ENCODE assay signal across 10 cellular contexts in genomic region chr17:27532269-27533067, GRCh38.
DNase-seq lines count a peak whose midpoint lies in the region; ATAC-seq and TF ChIP-seq lines count a peak whose summit lies in the region.
"Had no signal": no experiment of that assay in that cellular context is flagged by ENCODE, and none has a peak within 500 bp of the region (broad histone marks: within the 10 kb centered on the region; RNA-seq: fewer than 3 reads in every experiment).

No MANE protein-coding gene starts in this region.

- H3K36me3 ChIP-seq in breast epithelium (no peaks in the 10 kb centered on the region), mesenchymal stem cell (ENCODE audit: control insufficient read depth in 1 of 2, insufficient read depth in 2 of 2, low read depth in 1 of 2, low read length in 2 of 2) (no peaks in the 10 kb centered on the region), aorta (ENCODE audit: control insufficient read depth in 1 of 2, insufficient read depth in 2 of 2, low read length in 1 of 2) (no peaks in the 10 kb centered on the region)
- H3K36me3 ChIP-seq: BE2C had no signal

- peak overlapping the region; percentile 6 for H2BK15ac ChIP-seq in mesenchymal stem cell (ENCODE audit: low read depth, poor library complexity, severe bottlenecking)

- H3K27ac ChIP-seq in breast epithelium (no peak overlapping the region), cingulate gyrus (ENCODE audit: low read depth, low read length) (peak overlapping the region; percentile 66), mesenchymal stem cell (ENCODE audit: low read length, poor library complexity, severe bottlenecking) (peak overlapping the region; percentile 49), aorta (ENCODE audit: low read depth in 1 of 2, low read length in 2 of 2) (no peak overlapping the region)

- H3K9me3 ChIP-seq in breast epithelium: no peaks in the 10 kb centered on the region
- H3K9me3 ChIP-seq in mesenchymal stem cell (ENCODE audit: control insufficient read depth, low read length): no peaks in the 10 kb centered on the region
- H3K9me3 ChIP-seq in aorta (ENCODE audit: control insufficient read depth, low read length): no peaks in the 10 kb centered on the region
- H3K9me3 ChIP-seq: BE2C had no signal

- no peak overlapping the region for H3K27ac Mint-ChIP-seq in MCF 10A (ENCODE audit: low read depth, unreplicated experiment)

- no peak overlapping the region for H3K9ac ChIP-seq in mesenchymal stem cell (ENCODE audit: low read length)

- H4K91ac ChIP-seq in mesenchymal stem cell (ENCODE audit: low read length): peak overlapping the region; percentile 55

- H3K14ac ChIP-seq in mesenchymal stem cell (ENCODE audit: low read length in 2 of 2): no peak overlapping the region

- H3K18ac ChIP-seq in mesenchymal stem cell (ENCODE audit: low read depth in 1 of 2, low read length in 2 of 2): peak overlapping the region; percentile 52 to 57

- H2AK5ac ChIP-seq in mesenchymal stem cell (ENCODE audit: low read length, severe bottlenecking): peak overlapping the region; percentile 57

- no TSS peak for BruUV-seq in MCF 10A (replicated peaks; lab: Mats Ljungman, UMichigan)

- H2BK12ac ChIP-seq in mesenchymal stem cell (ENCODE audit: low read length in 2 of 2): peak overlapping the region; percentile 12 to 17

- H3K4me2 ChIP-seq in mesenchymal stem cell (ENCODE audit: low read length, poor library complexity, severe bottlenecking): no peak overlapping the region

- no peak overlapping the region for H3K4me3 Mint-ChIP-seq in MCF 10A (ENCODE audit: unreplicated experiment)

- no peak for TF ChIP-seq POLR2A in breast epithelium (IDR thresholded peaks at IDR 0.05)

- DNase-seq in MCF 10A (ENCODE audit: unreplicated experiment): peak; percentile 70
- no peak for DNase-seq in breast epithelium (ENCODE audit: low spot score in 2 of 2)
- peak; percentile 97 for DNase-seq in mesenchymal stem cell
- DNase-seq in aorta: peak in 1 of 2 donors; percentile 76
- no peak for DNase-seq in NCI-H2081 (lab: John Stamatoyannopoulos, UW)
- no peak for DNase-seq in NCI-H2196 treated with DMSO at 0.1 percent for 48 hours (lab: John Stamatoyannopoulos, UW; ENCODE audit: unreplicated experiment)
- DNase-seq: BE2C, NCI-H146 had no signal

- WGBS in mesenchymal stem cell: 79% methylated on average over 20 of the region's 20 CpGs
- 90 to 91% methylated on average over 20 of the region's 20 CpGs for WGBS in aorta, 2 donors

- ATAC-seq in aorta (ENCODE audit: low FRiP score): peak; percentile 28
- no peak for ATAC-seq in GM21515 (IDR thresholded peaks at IDR 0.05; ENCODE audit: unreplicated experiment)

- no peak overlapping the region for H3K23ac ChIP-seq in mesenchymal stem cell (ENCODE audit: low read length in 2 of 2)

- H3K4me1 ChIP-seq in breast epithelium (no peaks in the 10 kb centered on the region), mesenchymal stem cell (ENCODE audit: control insufficient read depth, insufficient read depth, low read depth, low read length) (peaks cover 46% of the 10 kb centered on the region), aorta (ENCODE audit: control insufficient read depth in 1 of 2, insufficient read depth in 2 of 2, low read length in 2 of 2) (no peaks in the 10 kb centered on the region)
- H3K4me1 ChIP-seq: BE2C had no signal

- POLR2A ChIA-PET in MCF 10A (lab: Yijun Ruan, JAX): no interaction called here

- H3K27me3 Mint-ChIP-seq in MCF 10A (ENCODE audit: insufficient read depth, unreplicated experiment): no peaks in the 10 kb centered on the region

- peaks cover 24% of the 10 kb centered on the region for H3K4me1 Mint-ChIP-seq in MCF 10A (ENCODE audit: insufficient read depth, unreplicated experiment)

- CTCF ChIA-PET in MCF 10A (lab: Yijun Ruan, JAX): interaction anchor here (0.5 to 2.7 kb wide), 4 partner anchors 67 to 365 kb away, joined by 3 to 7 read pairs (median 4); no protein-coding TSS in a partner anchor

- no peaks in the 10 kb centered on the region for H3K9me3 Mint-ChIP-seq in MCF 10A (ENCODE audit: unreplicated experiment)

- peak overlapping the region in 1 of 2 experiments; percentile 4 for H3K4ac ChIP-seq in mesenchymal stem cell (ENCODE audit: low read depth in 1 of 2, low read length in 2 of 2)

- no peaks in the 10 kb centered on the region for H3K27me3 ChIP-seq in breast epithelium
- H3K27me3 ChIP-seq in mesenchymal stem cell (ENCODE audit: control insufficient read depth in 1 of 2, insufficient read depth in 1 of 2, low read length in 2 of 2): no peaks in the 10 kb centered on the region
- H3K27me3 ChIP-seq in aorta (ENCODE audit: control insufficient read depth in 1 of 2, insufficient read depth in 2 of 2, low read length in 1 of 2): no peaks in the 10 kb centered on the region
- H3K27me3 ChIP-seq: BE2C had no signal

- H4K8ac ChIP-seq in mesenchymal stem cell (ENCODE audit: low read length): peak overlapping the region; percentile 10

- intact Hi-C loops in MCF 10A (cut with micrococcal nuclease) (no loop called here), breast epithelium (cut with DNase I; ENCODE audit: low total_unique reads) (no loop called here), aorta (cut with DNase I) (no loop called here)

- no peak overlapping the region for H2AFZ ChIP-seq in mesenchymal stem cell (ENCODE audit: low read depth, low read length)

- H2BK120ac ChIP-seq in mesenchymal stem cell (ENCODE audit: low read depth, low read length): peak overlapping the region; percentile 21

- H3K36me3 Mint-ChIP-seq in MCF 10A (ENCODE audit: insufficient read depth, unreplicated experiment): no peaks in the 10 kb centered on the region

- no peak for TF ChIP-seq CTCF in MCF 10A (IDR thresholded peaks at IDR 0.05; ENCODE audit: unreplicated experiment)
- no peak for TF ChIP-seq CTCF in breast epithelium (IDR thresholded peaks at IDR 0.05)

- H3K4me3 ChIP-seq in breast epithelium (no peak overlapping the region), mesenchymal stem cell (ENCODE audit: insufficient read depth in 1 of 2, low read depth in 1 of 2, low read length in 2 of 2) (no peak overlapping the region), aorta (ENCODE audit: low read length in 2 of 2) (no peak overlapping the region)

- H3K79me1 ChIP-seq in mesenchymal stem cell (replicated peaks; ENCODE audit: low read length, poor library complexity, severe bottlenecking): peaks cover 23% of the 10 kb centered on the region

- no peak overlapping the region for H2BK5ac ChIP-seq in mesenchymal stem cell (ENCODE audit: low read depth, low read length, poor library complexity, severe bottlenecking)

Comparison
In these comparisons a context has a peak if more than half of its experiments do, and no peak if none do; other contexts are left out.
1. DNase-seq: peak in MCF 10A (single experiment) and mesenchymal stem cell (single experiment); none in breast epithelium (0 of 2), NCI-H2081 (0 of 2) and NCI-H2196 treated with DMSO at 0.1 percent for 48 hours (single experiment).
2. H3K27ac ChIP-seq: peak in cingulate gyrus (single experiment) and mesenchymal stem cell (single experiment); none in breast epithelium (0 of 2) and aorta (0 of 2).